Comparison of ENCODE assay signal across 10 cellular contexts in the genomic region with DNA sequence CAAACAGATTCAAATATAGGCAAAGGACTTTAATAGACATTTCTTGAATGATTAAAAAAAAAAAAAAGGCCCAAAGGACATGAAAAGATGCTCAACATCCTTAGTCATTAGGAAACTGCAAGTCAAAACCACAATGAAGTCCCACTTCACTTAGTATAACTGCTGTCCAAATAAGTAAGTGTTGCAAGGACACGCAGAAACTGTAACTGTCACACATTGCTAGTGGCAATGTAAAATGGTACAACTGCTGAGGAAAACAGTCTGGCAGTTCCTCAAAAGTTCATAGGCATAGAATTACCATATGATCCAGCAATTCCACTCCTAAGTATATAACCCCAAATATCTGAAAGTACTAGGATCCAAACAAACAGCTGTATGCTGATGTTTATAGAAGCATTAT.
DNase-seq lines count a peak whose midpoint lies in the region; ATAC-seq and TF ChIP-seq lines count a peak whose summit lies in the region.
"Had no signal": no experiment of that assay in that cellular context is flagged by ENCODE, and none has a peak within 500 bp of the region (broad histone marks: within the 10 kb centered on the region; RNA-seq: fewer than 3 reads in every experiment).

No MANE protein-coding gene starts in this region.

- no peak for DNase-seq in stimulated activated effector memory CD8-positive, alpha-beta T cell treated with anti-CD3 and anti-CD28 coated beads, Interleukin-12 subunit alpha, Interleukin-12 subunit beta, amount 100 ng/mL, for 72 hours (ENCODE audit: low spot score in 2 of 2)
- no peak for DNase-seq in activated CD8-positive, alpha-beta memory T cell treated with anti-CD3 and anti-CD28 coated beads, Interleukin-2, amount 50 U/mL, for 48 hours
- DNase-seq in hepatocyte (ENCODE audit: low spot score), result no peak
- DNase-seq in nephron progenitor cell, result no peak
- DNase-seq: islet precursor cell, NCI-H2029 treated with DMSO at 0.1 percent for 48 hours had no signal

- H3K4me1 ChIP-seq in hepatocyte (ENCODE audit: insufficient read depth), result no peaks in the 10 kb centered on the region
- H3K4me1 ChIP-seq: ascending aorta had no signal

- H3K4me1 Mint-ChIP-seq in stimulated activated effector memory CD8-positive, alpha-beta T cell treated with anti-CD3 and anti-CD28 coated beads, Interleukin-12 subunit alpha, Interleukin-12 subunit beta, amount 100 ng/mL, for 72 hours, result no peaks in the 10 kb centered on the region
- no peaks in the 10 kb centered on the region for H3K4me1 Mint-ChIP-seq in nephron progenitor cell

- no peaks in the 10 kb centered on the region for H3K9me3 ChIP-seq in hepatocyte (ENCODE audit: low read depth)
- H3K9me3 ChIP-seq: ascending aorta had no signal

- ATAC-seq in GM19025 (IDR thresholded peaks at IDR 0.05; ENCODE audit: low read depth, unreplicated experiment) (peak; percentile 98), GM21825 (IDR thresholded peaks at IDR 0.05; ENCODE audit: unreplicated experiment) (peak; percentile 92), HG03442 (IDR thresholded peaks at IDR 0.05; ENCODE audit: unreplicated experiment) (peak; percentile 94)
- ATAC-seq in stimulated activated effector memory CD8-positive, alpha-beta T cell treated with anti-CD3 and anti-CD28 coated beads, Interleukin-12 subunit alpha, Interleukin-12 subunit beta, amount 100 ng/mL, for 72 hours, result peak; percentile 77

- H3K79me2 ChIP-seq in hepatocyte, result no peaks in the 10 kb centered on the region

- no peaks in the 10 kb centered on the region for H3K36me3 ChIP-seq in hepatocyte (replicated peaks; ENCODE audit: insufficient read depth, low read depth)
- H3K36me3 ChIP-seq: ascending aorta had no signal

- H3K9me2 ChIP-seq in hepatocyte (replicated peaks; ENCODE audit: insufficient read depth), result no peaks in the 10 kb centered on the region

- no peak overlapping the region for H3K27ac ChIP-seq in hepatocyte
- H3K27ac ChIP-seq: ascending aorta had no signal

- no peak overlapping the region for H3K4me3 Mint-ChIP-seq in stimulated activated effector memory CD8-positive, alpha-beta T cell treated with anti-CD3 and anti-CD28 coated beads, Interleukin-12 subunit alpha, Interleukin-12 subunit beta, amount 100 ng/mL, for 72 hours
- no peak overlapping the region for H3K4me3 Mint-ChIP-seq in nephron progenitor cell

- no peaks in the 10 kb centered on the region for H4K20me1 ChIP-seq in hepatocyte (ENCODE audit: insufficient read depth, poor library complexity, severe bottlenecking)

- no peak overlapping the region for H2AFZ ChIP-seq in hepatocyte

- no peak for TF ChIP-seq CTCF in hepatocyte (IDR thresholded peaks at IDR 0.05; ENCODE audit: poor library complexity)
- no peak for TF ChIP-seq CTCF in nephron progenitor cell (IDR thresholded peaks at IDR 0.05)

- no peak overlapping the region for H3K4me2 ChIP-seq in hepatocyte

- H3K4me3 ChIP-seq in hepatocyte, result no peak overlapping the region
- H3K4me3 ChIP-seq: ascending aorta had no signal

- peaks cover 7% of the 10 kb centered on the region for H3K9me3 Mint-ChIP-seq in stimulated activated effector memory CD8-positive, alpha-beta T cell treated with anti-CD3 and anti-CD28 coated beads, Interleukin-12 subunit alpha, Interleukin-12 subunit beta, amount 100 ng/mL, for 72 hours
- peaks cover 39% of the 10 kb centered on the region for H3K9me3 Mint-ChIP-seq in nephron progenitor cell

- WGBS in hepatocyte (ENCODE audit: low lambda C conversion rate, missing lambda C conversion rate), result 100% methylated on average over 1 of the region's 1 CpG

- H3K36me3 Mint-ChIP-seq in stimulated activated effector memory CD8-positive, alpha-beta T cell treated with anti-CD3 and anti-CD28 coated beads, Interleukin-12 subunit alpha, Interleukin-12 subunit beta, amount 100 ng/mL, for 72 hours, result no peaks in the 10 kb centered on the region
- peaks cover 80% of the 10 kb centered on the region for H3K36me3 Mint-ChIP-seq in nephron progenitor cell (ENCODE audit: low read depth)

- H3K27me3 ChIP-seq in hepatocyte, result no peaks in the 10 kb centered on the region
- H3K27me3 ChIP-seq: ascending aorta had no signal

- H3K27ac Mint-ChIP-seq in stimulated activated effector memory CD8-positive, alpha-beta T cell treated with anti-CD3 and anti-CD28 coated beads, Interleukin-12 subunit alpha, Interleukin-12 subunit beta, amount 100 ng/mL, for 72 hours, result no peak overlapping the region
- H3K27ac Mint-ChIP-seq in nephron progenitor cell, result no peak overlapping the region

- no peaks in the 10 kb centered on the region for H3K27me3 Mint-ChIP-seq in nephron progenitor cell (ENCODE audit: low read depth, poor library complexity)
